ENCODE assay signal across 8 cellular contexts in the genomic region with DNA sequence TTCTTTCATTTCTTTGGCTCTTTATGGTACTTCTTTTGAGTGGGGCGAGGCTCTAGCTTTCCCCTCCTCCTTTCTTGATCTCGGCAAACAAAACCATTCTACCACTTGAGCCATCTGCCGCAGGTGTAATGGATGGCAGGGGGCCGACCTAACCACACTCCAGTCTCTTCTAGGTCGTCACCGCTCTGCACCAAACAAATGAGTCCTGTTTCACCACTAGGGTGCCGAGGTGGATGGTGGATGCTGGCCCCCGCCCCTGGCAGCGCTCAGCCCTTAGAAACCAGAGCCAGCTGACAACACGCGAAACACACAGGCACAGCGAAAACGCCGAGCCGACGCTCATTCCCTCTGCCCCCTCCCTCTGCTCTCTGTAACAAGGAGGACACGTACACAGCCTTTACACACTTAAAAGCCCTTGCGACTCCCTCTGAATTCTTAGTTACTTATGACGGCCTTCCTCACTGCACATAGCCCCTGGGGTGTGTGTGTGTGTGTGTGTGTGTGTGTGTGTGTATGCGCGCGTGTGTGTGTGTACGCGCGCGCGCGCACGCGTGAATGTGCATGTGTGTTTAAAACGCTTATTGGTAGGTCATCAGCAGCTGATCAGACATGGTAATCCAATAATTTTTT.
DNase-seq lines count a peak whose midpoint lies in the region; ATAC-seq and TF ChIP-seq lines count a peak whose summit lies in the region.

No MANE protein-coding gene starts in this region.

- H3K27me3 ChIP-seq in GM06990 (replicated peaks; ENCODE audit: control insufficient read depth, insufficient read depth, low read length), result no peaks in the 10 kb centered on the region; the same call in 1 of the 2 replicates
- H3K27me3 ChIP-seq in GM23248 (replicated peaks; ENCODE audit: insufficient read depth), result peaks cover 95% of the 10 kb centered on the region
- H3K27me3 ChIP-seq in brain microvascular endothelial cell (replicated peaks), result peaks cover 99% of the 10 kb centered on the region
- peaks cover 99 to 100% of the 10 kb centered on the region in 2 donors for H3K27me3 ChIP-seq in left lung

- H3K4me2 ChIP-seq in GM23248 (ENCODE audit: unreplicated experiment), result no peak overlapping the region

- 7 to 10% methylated on average over 30 to 31 of the region's 31 CpGs for WGBS in GM23248 (ENCODE audit: low coverage in 1 of 2, low lambda C conversion rate in 2 of 2, missing lambda C conversion rate in 2 of 2), 2 experiments

- ATAC-seq in left lung, result no peak
- ATAC-seq in GM18870 (IDR thresholded peaks at IDR 0.05; ENCODE audit: unreplicated experiment), result no peak

- H3K4me1 ChIP-seq in GM23248 (ENCODE audit: insufficient read depth) (no peaks in the 10 kb centered on the region), left lung (peaks cover 8 to 15% of the 10 kb centered on the region in 2 donors)

- H3K27ac ChIP-seq in GM23248 (no peak overlapping the region), brain microvascular endothelial cell (no peak overlapping the region), left lung (no peak overlapping the region)

- H3K36me3 ChIP-seq in GM06990 (ENCODE audit: control insufficient read depth, insufficient read depth, low read length), result no peaks in the 10 kb centered on the region
- H3K36me3 ChIP-seq in GM23248 (ENCODE audit: low read depth), result no peaks in the 10 kb centered on the region
- no peaks in the 10 kb centered on the region for H3K36me3 ChIP-seq in brain microvascular endothelial cell (replicated peaks)
- no peaks in the 10 kb centered on the region for H3K36me3 ChIP-seq in left lung

- intact Hi-C loops in left lung (cut with DNase I), result loop anchor here in 1 of 2 donors (10.0 kb wide), 1 partner anchor 539 kb away; no protein-coding TSS in a partner anchor

- no peaks in the 10 kb centered on the region for H3F3A ChIP-seq in GM23248 (ENCODE audit: insufficient read depth)

- H3K9me2 ChIP-seq in GM23248 (ENCODE audit: insufficient read depth), result no peaks in the 10 kb centered on the region

- H4K20me1 ChIP-seq in GM23248 (ENCODE audit: insufficient read depth), result no peaks in the 10 kb centered on the region

- no peak overlapping the region for H3K9ac ChIP-seq in GM23248

- no peaks in the 10 kb centered on the region for H3K9me3 ChIP-seq in GM23248 (ENCODE audit: low read depth)
- no peaks in the 10 kb centered on the region for H3K9me3 ChIP-seq in left lung

- H2AFZ ChIP-seq in GM23248, result no peak overlapping the region

- DNase-seq in GM06990 (ENCODE audit: extremely low read depth, insufficient read length), result no peak
- DNase-seq in GM23248, result peak; percentile 28
- peak; percentile 95 for DNase-seq in NCI-H187 treated with DMSO at 0.1 percent for 48 hours (lab: John Stamatoyannopoulos, UW)
- DNase-seq in brain microvascular endothelial cell, result no peak
- no peak for DNase-seq in retinal pigment epithelial cell (ENCODE audit: low read depth)
- DNase-seq in SKM-1 treated with dmso at 0.1 percent for 144 hours (lab: John Stamatoyannopoulos, UW; ENCODE audit: unreplicated experiment), result no peak
- DNase-seq in left lung, result no peak

- H3K4me3 ChIP-seq in GM06990 (replicated peaks; ENCODE audit: low read depth, low read length) (peak overlapping the region; percentile 46), GM23248 (no peak overlapping the region), brain microvascular endothelial cell (ENCODE audit: low read depth, low read length) (no peak overlapping the region), retinal pigment epithelial cell (ENCODE audit: low read length) (no peak overlapping the region), left lung (no peak overlapping the region)

- in situ Hi-C loops in GM23248 (cut with MboI), result loop anchor here (10.0 to 25.0 kb wide), 2 partner anchors 546 to 909 kb away; no protein-coding TSS in a partner anchor
- in situ Hi-C loops in brain microvascular endothelial cell (cut with HindIII; ENCODE audit: low pct_ligation_motif_present, low sequenced_read_pairs), result loop anchor here (10.0 kb wide), 2 partner anchors 539 to 899 kb away; no protein-coding TSS in a partner anchor

- no peaks in the 10 kb centered on the region for H3K79me2 ChIP-seq in GM23248 (ENCODE audit: insufficient read depth)

- TF ChIP-seq CTCF in GM06990 (IDR thresholded peaks at IDR 0.05; ENCODE audit: insufficient read depth, low read length, poor library complexity, severe bottlenecking) (peak; percentile 49), brain microvascular endothelial cell (IDR thresholded peaks at IDR 0.05; ENCODE audit: low read depth, low read length, missing control alignments) (peak; percentile 49), retinal pigment epithelial cell (conservative IDR thresholded peaks at IDR 0.05; ENCODE audit: low read depth, low read length) (peak; percentile 21), left lung (IDR thresholded peaks at IDR 0.05) (no peak)

Comparison
In these comparisons a context has a peak if more than half of its experiments do, and no peak if none do; other contexts are left out.
1. DNase-seq: peak in GM23248 (single experiment) and NCI-H187 treated with DMSO at 0.1 percent for 48 hours (single experiment); none in GM06990 (single experiment), brain microvascular endothelial cell (single experiment), retinal pigment epithelial cell (single experiment), SKM-1 treated with dmso at 0.1 percent for 144 hours (single experiment) and left lung (0 of 2).
2. CTCF ChIP-seq: peak in GM06990 (single experiment), brain microvascular endothelial cell (single experiment) and retinal pigment epithelial cell (single experiment); none in left lung (0 of 2).